32 cellular contexts compared by ENCODE assay signal in the genomic region with DNA sequence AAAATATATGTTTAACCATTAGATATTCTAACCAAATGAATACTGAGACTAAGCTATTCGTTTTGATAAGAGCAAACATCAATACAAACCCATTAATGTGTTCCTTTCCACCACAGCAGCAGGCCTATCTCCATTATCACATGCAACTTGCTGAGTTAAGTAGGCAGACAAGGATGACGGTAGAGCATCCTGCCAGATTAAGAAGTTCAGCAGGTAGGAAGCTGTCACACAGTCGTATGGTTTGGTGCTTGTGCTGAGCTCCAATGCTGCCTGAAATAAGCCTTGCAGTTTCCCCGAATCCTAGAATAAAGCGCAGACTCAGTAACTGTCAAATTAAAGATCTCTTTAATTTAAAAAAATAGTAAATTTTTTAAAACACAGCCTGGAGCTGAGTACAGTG. TPM values are rescaled to one million over a fixed set of nuclear protein-coding genes. Genes with fewer than 3 reads are reported as not detected.
DNase-seq lines count a peak whose midpoint lies in the region; ATAC-seq lines count a peak whose summit lies in the region.
"Had no signal": no experiment of that assay in that cellular context is flagged by ENCODE, and none has a peak within 500 bp of the region (broad histone marks: within the 10 kb centered on the region; RNA-seq: fewer than 3 reads in every experiment).

No MANE protein-coding gene starts in this region.

- H3K27ac Mint-ChIP-seq in CD4-positive, CD25-positive, alpha-beta regulatory T cell, result peak overlapping the region in 1 of 3 donors; percentile 58
- H3K27ac Mint-ChIP-seq: B cell; CD4-positive, alpha-beta T cell; CD8-positive, alpha-beta T cell had no signal

- ATAC-seq in CD4-positive, CD25-positive, alpha-beta regulatory T cell (ENCODE audit: low read depth in 2 of 2), result peak; percentile 44 to 46
- ATAC-seq in GM19035 (IDR thresholded peaks at IDR 0.05; ENCODE audit: unreplicated experiment), result no peak
- ATAC-seq: A549; CD8-positive, alpha-beta T cell had no signal

- H3K4me1 ChIP-seq in CD4-positive, CD25-positive, alpha-beta regulatory T cell (ENCODE audit: control insufficient read depth, insufficient read depth, low read length, poor library complexity, severe bottlenecking), result peaks cover 39% of the 10 kb centered on the region
- H3K4me1 ChIP-seq: A549, BLaER1 had no signal

- no peaks in the 10 kb centered on the region for H3K27me3 ChIP-seq in CD4-positive, CD25-positive, alpha-beta regulatory T cell (ENCODE audit: control insufficient read depth, insufficient read depth, low read length)
- H3K27me3 ChIP-seq: BE2C; BLaER1; BLaER1 treated with 17β-estradiol and CSF1 and Interleukin-3, amounts not matched to agents 10 nM and 100 nM had no signal

- no peaks in the 10 kb centered on the region for H3K9me3 ChIP-seq in CD4-positive, CD25-positive, alpha-beta regulatory T cell (ENCODE audit: control insufficient read depth in 2 of 2, low read length in 2 of 2)
- H3K9me3 ChIP-seq: A549; BE2C; BLaER1; BLaER1 treated with 17β-estradiol and CSF1 and Interleukin-3, amounts not matched to agents 10 nM and 100 nM; Caco-2 had no signal

- no peaks in the 10 kb centered on the region for H3K9me3 Mint-ChIP-seq in CD4-positive, CD25-positive, alpha-beta regulatory T cell
- H3K9me3 Mint-ChIP-seq: CD14-positive monocyte; CD4-positive, alpha-beta memory T cell; CD4-positive, alpha-beta T cell; CD8-positive, alpha-beta memory T cell; CD8-positive, alpha-beta T cell had no signal

- peak overlapping the region in 1 of 4 donors; percentile 4 for H3K4me3 Mint-ChIP-seq in CD4-positive, CD25-positive, alpha-beta regulatory T cell
- H3K4me3 Mint-ChIP-seq: B cell; CD14-positive monocyte; CD4-positive, alpha-beta memory T cell; CD4-positive, alpha-beta T cell; CD8-positive, alpha-beta memory T cell; CD8-positive, alpha-beta T cell had no signal

- H3K27ac ChIP-seq in CD4-positive, CD25-positive, alpha-beta regulatory T cell (ENCODE audit: insufficient read depth, low read length, poor library complexity, severe bottlenecking), result peak overlapping the region; percentile 15
- H3K27ac ChIP-seq: 22Rv1; A549; BLaER1; BLaER1 treated with 17β-estradiol and CSF1 and Interleukin-3, amounts not matched to agents 10 nM and 100 nM; C4-2B had no signal

- no peak overlapping the region for H3K4me3 ChIP-seq in CD4-positive, CD25-positive, alpha-beta regulatory T cell (ENCODE audit: low read depth, low read length)
- H3K4me3 ChIP-seq: A549; BLaER1; BLaER1 treated with 17β-estradiol and CSF1 and Interleukin-3, amounts not matched to agents 10 nM and 100 nM had no signal

- peaks cover 13 to 40% (median 31%) of the 10 kb centered on the region in 4 donors for H3K4me1 Mint-ChIP-seq in CD4-positive, CD25-positive, alpha-beta regulatory T cell
- H3K4me1 Mint-ChIP-seq: B cell had no signal

- H3K36me3 ChIP-seq in CD4-positive, CD25-positive, alpha-beta regulatory T cell (ENCODE audit: control insufficient read depth, insufficient read depth, low read length), result peaks cover 25% of the 10 kb centered on the region

- H3K27me3 Mint-ChIP-seq in CD4-positive, CD25-positive, alpha-beta regulatory T cell, result no peaks in the 10 kb centered on the region
- H3K27me3 Mint-ChIP-seq: B cell; CD4-positive, alpha-beta memory T cell; CD4-positive, alpha-beta T cell; CD8-positive, alpha-beta memory T cell had no signal

- H3K36me3 Mint-ChIP-seq in CD4-positive, CD25-positive, alpha-beta regulatory T cell, result peaks cover 41% of the 10 kb centered on the region

- DNase-seq in NCI-H82 (lab: John Stamatoyannopoulos, UW) (peak; percentile 11), NCI-H82 treated with DMSO at 0.1 percent for 48 hours (lab: John Stamatoyannopoulos, UW; ENCODE audit: unreplicated experiment) (no peak), putamen (ENCODE audit: low spot score) (peak; percentile 49), foreskin melanocyte (no peak)
- no peak for DNase-seq in CD4-positive, CD25-positive, alpha-beta regulatory T cell
- DNase-seq: 8988T; ACHN; AML-193; BE2C; C1 segment of cervical spinal cord; Caco-2; Calu3; CD4-positive, alpha-beta memory T cell; CD4-positive, alpha-beta T cell; CD8-positive, alpha-beta memory T cell; CD8-positive, alpha-beta T cell; COR-L47; DMS 273 treated with DMSO at 0.1 percent for 48 hours; DMS153; DMS53; DMS79; DMS79 treated with DMSO at 0.1 percent for 48 hours; DND-41; EL had no signal

RNA-seq across cellular contexts. Expression of gene THADA, which starts 39.6 kb away (rescaled TPM):
- 52.9 TPM for total RNA-seq in CD4-positive, CD25-positive, alpha-beta regulatory T cell
- polyA plus RNA-seq in CD4-positive, CD25-positive, alpha-beta regulatory T cell, result 10 to 100 TPM; 19.1 to 23.2 (median 19.8) TPM

Comparison
In these comparisons a context has a peak if more than half of its experiments do, and no peak if none do; other contexts are left out.
1. DNase-seq: peak in NCI-H82 (single experiment) and putamen (single experiment); none in NCI-H82 treated with DMSO at 0.1 percent for 48 hours (single experiment), CD4-positive, CD25-positive, alpha-beta regulatory T cell (0 of 3) and foreskin melanocyte (single experiment).